Comparison of ENCODE assay signal across 30 cellular contexts in genomic region chrX:129632443-129632842, GRCh38. TPM values are rescaled to one million over a fixed set of nuclear protein-coding genes. Genes with fewer than 3 reads are reported as not detected.
DNase-seq lines count a peak whose midpoint lies in the region; ATAC-seq and TF ChIP-seq lines count a peak whose summit lies in the region.
"Had no signal": no experiment of that assay in that cellular context is flagged by ENCODE, and none has a peak within 500 bp of the region (broad histone marks: within the 10 kb centered on the region; RNA-seq: fewer than 3 reads in every experiment).

No MANE protein-coding gene starts in this region.

- CTCF ChIA-PET in RWPE1 (lab: Yijun Ruan, JAX) (no interaction called here), Calu3 (lab: Charles Lee) (no interaction called here)

- TF ChIP-seq CTCF in RWPE1 (conservative IDR thresholded peaks at IDR 0.05; ENCODE audit: low read depth) (no peak), fibroblast of mammary gland (conservative IDR thresholded peaks at IDR 0.05; ENCODE audit: control insufficient read depth, insufficient read depth, low read depth, low read length) (no peak), Calu3 (IDR thresholded peaks at IDR 0.05; ENCODE audit: unreplicated experiment) (no peak)

- BruUV-seq in Calu3 (replicated peaks; lab: Mats Ljungman, UMichigan), result no TSS peak

- no peak overlapping the region for H3K27ac Mint-ChIP-seq in Calu3 (ENCODE audit: unreplicated experiment)
- H3K27ac Mint-ChIP-seq: activated naive CD4-positive, alpha-beta T cell treated with anti-CD3 and anti-CD28 coated beads, Interleukin-2, amount 50 U/mL, for 24 hours; activated T-helper 2 cell treated with anti-CD3 and anti-CD28 coated beads, Interferon-gamma antibody, Interleukin-2, Interleukin-4, amounts not matched to agents 10 μg/mL and 5 μg/mL and 100 μg/mL, durations not matched to agents 14 hours and 24 hours and 36 hours; natural killer cell treated with Interleukin-12 subunit alpha and Interleukin-12 subunit beta and Interleukin-15 and Interleukin-18, amount 100 ng/mL, for 72 hours; stimulated activated naive CD8-positive, alpha-beta T cell treated with anti-CD3 and anti-CD28 coated beads, Interleukin-15, Interleukin-2, amounts not matched to agents 100 ng/mL and 50 ng/mL, for 24 hours had no signal

- intact Hi-C loops in Calu3 (cut with micrococcal nuclease; ENCODE audit: unreplicated experiment) (no loop called here), Right ventricle myocardium inferior (cut with DNase I) (no loop called here)

- POLR2A ChIA-PET in RWPE1 (lab: Yijun Ruan, JAX; ENCODE audit: low non-redundant PET), result no interaction called here

- no peaks in the 10 kb centered on the region for H3K9me3 Mint-ChIP-seq in Calu3 (ENCODE audit: low read depth, unreplicated experiment)
- H3K9me3 Mint-ChIP-seq: activated naive CD4-positive, alpha-beta T cell treated with anti-CD3 and anti-CD28 coated beads, Interleukin-2, amount 50 U/mL, for 24 hours; activated T-helper 2 cell treated with anti-CD3 and anti-CD28 coated beads, Interferon-gamma antibody, Interleukin-2, Interleukin-4, amounts not matched to agents 10 μg/mL and 5 μg/mL and 100 μg/mL, durations not matched to agents 14 hours and 24 hours and 36 hours; CD8-positive, alpha-beta memory T cell; effector memory CD8-positive, alpha-beta T cell; natural killer cell treated with Interleukin-12 subunit alpha and Interleukin-12 subunit beta and Interleukin-15 and Interleukin-18, amount 100 ng/mL, for 72 hours; stimulated activated naive CD8-positive, alpha-beta T cell treated with anti-CD3 and anti-CD28 coated beads, Interleukin-15, Interleukin-2, amounts not matched to agents 100 ng/mL and 50 ng/mL, for 24 hours had no signal

- H3K4me3 ChIP-seq in fibroblast of mammary gland (ENCODE audit: control insufficient read depth, low read depth, low read length), result no peak overlapping the region
- H3K4me3 ChIP-seq: cardiac muscle cell, colonic mucosa, thoracic aorta, uterus had no signal

- H3K27me3 Mint-ChIP-seq in Calu3 (ENCODE audit: unreplicated experiment), result no peaks in the 10 kb centered on the region
- H3K27me3 Mint-ChIP-seq: activated naive CD4-positive, alpha-beta T cell treated with anti-CD3 and anti-CD28 coated beads, Interleukin-2, amount 50 U/mL, for 24 hours; effector memory CD8-positive, alpha-beta T cell; stimulated activated naive CD8-positive, alpha-beta T cell treated with anti-CD3 and anti-CD28 coated beads, Interleukin-15, Interleukin-2, amounts not matched to agents 100 ng/mL and 50 ng/mL, for 24 hours had no signal

- peak overlapping the region; percentile 19 for H3K27ac ChIP-seq in RWPE1
- H3K27ac ChIP-seq: cardiac muscle cell, colonic mucosa, thoracic aorta, uterus had no signal

- H3K36me3 Mint-ChIP-seq in Calu3 (ENCODE audit: insufficient read depth, unreplicated experiment), result no peaks in the 10 kb centered on the region
- H3K36me3 Mint-ChIP-seq: activated naive CD4-positive, alpha-beta T cell treated with anti-CD3 and anti-CD28 coated beads, Interleukin-2, amount 50 U/mL, for 24 hours; CD8-positive, alpha-beta memory T cell; natural killer cell treated with Interleukin-12 subunit alpha and Interleukin-12 subunit beta and Interleukin-15 and Interleukin-18, amount 100 ng/mL, for 72 hours had no signal

- H3K4me1 Mint-ChIP-seq in Calu3 (ENCODE audit: low read depth, unreplicated experiment), result no peaks in the 10 kb centered on the region
- H3K4me1 Mint-ChIP-seq: activated naive CD4-positive, alpha-beta T cell treated with anti-CD3 and anti-CD28 coated beads, Interleukin-2, amount 50 U/mL, for 24 hours had no signal

- H3K4me3 Mint-ChIP-seq in Calu3 (ENCODE audit: low read depth, unreplicated experiment), result no peak overlapping the region
- H3K4me3 Mint-ChIP-seq: activated naive CD4-positive, alpha-beta T cell treated with anti-CD3 and anti-CD28 coated beads, Interleukin-2, amount 50 U/mL, for 24 hours; CD8-positive, alpha-beta memory T cell; effector memory CD8-positive, alpha-beta T cell; natural killer cell treated with Interleukin-12 subunit alpha and Interleukin-12 subunit beta and Interleukin-15 and Interleukin-18, amount 100 ng/mL, for 72 hours; stimulated activated naive CD8-positive, alpha-beta T cell treated with anti-CD3 and anti-CD28 coated beads, Interleukin-15, Interleukin-2, amounts not matched to agents 100 ng/mL and 50 ng/mL, for 24 hours had no signal

- DNase-seq in NCI-H748 (lab: John Stamatoyannopoulos, UW; ENCODE audit: unreplicated experiment) (peak; percentile 66), NCI-H748 treated with DMSO at 0.1 percent for 48 hours (lab: John Stamatoyannopoulos, UW) (no peak), RWPE1 (ENCODE audit: low spot score) (no peak), fibroblast of mammary gland (ENCODE audit: low read depth) (peak; percentile 47), midbrain (lab: John Stamatoyannopoulos, UW) (no peak), Calu3 (no peak), Right ventricle myocardium inferior (ENCODE audit: missing footprints) (no peak)
- DNase-seq: 8988T; activated CD4-positive, alpha-beta T cell treated with anti-CD3 and anti-CD28 coated beads, Interleukin-2, amount 50 U/mL, for 48 hours; activated CD8-positive, alpha-beta memory T cell treated with anti-CD3 and anti-CD28 coated beads, Interleukin-2, amount 50 U/mL, for 4 hours; CD8-positive, alpha-beta memory T cell; colonic mucosa; effector memory CD8-positive, alpha-beta T cell; GF-D8; islet precursor cell; NCI-H2029; NCI-H526 treated with DMSO at 0.1 percent for 48 hours; small intestine; T-helper 1 cell; uterus had no signal

- no peak for ATAC-seq in HG03025 (IDR thresholded peaks at IDR 0.05; ENCODE audit: low FRiP score, unreplicated experiment)
- no peak for ATAC-seq in Right ventricle myocardium inferior
- ATAC-seq: activated CD4-positive, CD25-positive, alpha-beta regulatory T cell treated with anti-CD3 and anti-CD28 coated beads, Interleukin-2, amount 50 U/mL, for 24 hours; effector memory CD8-positive, alpha-beta T cell; HCT116; natural killer cell treated with Interleukin-12 subunit alpha and Interleukin-12 subunit beta and Interleukin-15 and Interleukin-18, amount 100 ng/mL, for 72 hours had no signal

RNA-seq across cellular contexts. Expression of gene APLN, which starts 22.3 kb away (rescaled TPM):
- total RNA-seq in Calu3 (2022), result 0.35 TPM in 1 of 2 replicates, not detected in the other
- 16.8 TPM for total RNA-seq in Right ventricle myocardium inferior
- total RNA-seq: mononuclear cell had no signal

Comparison
In these comparisons a context has a peak if more than half of its experiments do, and no peak if none do; other contexts are left out.
1. DNase-seq: peak in NCI-H748 (single experiment) and fibroblast of mammary gland (single experiment); none in NCI-H748 treated with DMSO at 0.1 percent for 48 hours (single experiment), RWPE1 (single experiment), midbrain (single experiment), Calu3 (single experiment) and Right ventricle myocardium inferior (single experiment).
2. RNA of gene APLN, which starts 22.3 kb away (total RNA-seq): 16.8 TPM in Right ventricle myocardium inferior (single experiment); 0.35 TPM in Calu3; every median in the first group is over 10 times any median in the second.